Comparison of ENCODE assay signal across 8 cellular contexts in genomic region chr20:6112965-6113364, GRCh38. TPM values are rescaled to one million over a fixed set of nuclear protein-coding genes. Genes with fewer than 3 reads are reported as not detected.
"Had no signal": no experiment of that assay in that cellular context is flagged by ENCODE, and none has a peak within 500 bp of the region (broad histone marks: within the 10 kb centered on the region; RNA-seq: fewer than 3 reads in every experiment).

No MANE protein-coding gene starts in this region.

RNA-seq across cellular contexts. Expression of gene FERMT1, which starts 9.9 kb away (rescaled TPM):
- polyA plus RNA-seq: immature natural killer cell; naive thymus-derived CD4-positive, alpha-beta T cell had no signal

RNA-seq across cellular contexts. Expression of gene LRRN4, which starts 59.1 kb away (rescaled TPM):
- total RNA-seq: left colon; lower leg skin; lung microvascular endothelial cell; mononuclear cell; mucosa of descending colon; myocyte; naive thymus-derived CD4-positive, alpha-beta T cell had no signal
- polyA plus RNA-seq: immature natural killer cell; naive thymus-derived CD4-positive, alpha-beta T cell had no signal
